12 cellular contexts compared by ENCODE assay signal in the genomic region with DNA sequence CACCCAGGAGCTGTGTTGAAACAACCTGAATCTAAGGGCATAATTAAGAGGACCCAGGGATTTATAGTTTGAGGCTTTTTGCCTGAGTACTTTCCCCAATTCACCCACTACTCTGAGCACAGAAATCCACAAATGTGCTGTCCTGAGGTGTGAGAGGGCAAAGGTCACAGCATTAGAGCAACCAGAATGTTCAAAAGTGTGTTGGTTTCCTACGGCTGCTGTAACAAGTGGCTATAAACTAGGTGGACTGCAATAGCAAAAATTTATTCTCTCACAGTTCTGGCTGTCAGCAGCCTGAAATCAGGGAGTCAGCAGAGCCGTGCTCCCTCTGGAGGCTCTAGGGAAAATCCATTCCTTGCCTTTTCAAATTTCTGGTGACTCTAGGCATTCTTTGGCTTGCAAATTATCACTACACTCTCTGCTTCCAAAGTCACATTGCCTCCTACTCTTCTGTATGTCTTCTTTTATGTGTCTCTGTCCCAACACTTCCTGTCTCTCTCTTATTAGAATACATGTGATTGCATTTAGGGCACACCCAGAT.
DNase-seq lines count a peak whose midpoint lies in the region; ATAC-seq and TF ChIP-seq lines count a peak whose summit lies in the region.
"Had no signal": no experiment of that assay in that cellular context is flagged by ENCODE, and none has a peak within 500 bp of the region (broad histone marks: within the 10 kb centered on the region; RNA-seq: fewer than 3 reads in every experiment).

No MANE protein-coding gene starts in this region.

- DNase-seq in BJ (ENCODE audit: low read depth) (no peak), NCI-H2227 treated with DMSO at 0.1 percent for 48 hours (lab: John Stamatoyannopoulos, UW) (peak; percentile 17), chondrocyte (ENCODE audit: low spot score) (no peak), hypothalamus (lab: John Stamatoyannopoulos, UW) (no peak)
- no peak for DNase-seq in activated CD4-positive, CD25-positive, alpha-beta regulatory T cell (lab: John Stamatoyannopoulos, UW)
- DNase-seq in NK-92 treated with Interleukin-12 subunit alpha and Interleukin-12 subunit beta, amount 100 ng/mL, for 24 hours (lab: John Stamatoyannopoulos, UW) = no peak
- DNase-seq in CD8-positive, alpha-beta T cell = no peak
- DNase-seq: activated CD4-positive, alpha-beta T cell treated with anti-CD3 and anti-CD28 coated beads, Interleukin-2, amount 50 U/mL, for 1 hour; activated naive CD4-positive, alpha-beta T cell treated with Interleukin-2 at 50 U/mL for 16 hours; stimulated activated CD8-positive, alpha-beta memory T cell treated with anti-CD3 and anti-CD28 coated beads, Interleukin-4, amount 100 ng/mL, for 48 hours had no signal

- H3K9me3 Mint-ChIP-seq in chondrocyte (ENCODE audit: low read depth) (no peaks in the 10 kb centered on the region), nephron (no peaks in the 10 kb centered on the region)
- H3K9me3 Mint-ChIP-seq in CD8-positive, alpha-beta T cell = peaks cover 4% of the 10 kb centered on the region

- H3K4me1 ChIP-seq in CD8-positive, alpha-beta T cell (ENCODE audit: insufficient read depth, low read length) = no peaks in the 10 kb centered on the region

- H3K27ac Mint-ChIP-seq in chondrocyte (ENCODE audit: unreplicated experiment) (no peak overlapping the region), nephron (no peak overlapping the region)
- H3K27ac Mint-ChIP-seq in CD8-positive, alpha-beta T cell = no peak overlapping the region

- TF ChIP-seq CTCF in BJ (IDR thresholded peaks at IDR 0.05; ENCODE audit: insufficient read depth, low read depth, low read length) = peak; percentile 63
- TF ChIP-seq CTCF in chondrocyte (IDR thresholded peaks at IDR 0.05) = peak; percentile 69
- peak; percentile 27 to 29 (median 28) for TF ChIP-seq CTCF in nephron (IDR thresholded peaks at IDR 0.05; ENCODE audit: unreplicated experiment in 3 of 3)
- no peak for TF ChIP-seq CTCF in CD8-positive, alpha-beta T cell (IDR thresholded peaks at IDR 0.05)

- H3K4me3 ChIP-seq in BJ (ENCODE audit: low read depth, low read length) = no peak overlapping the region
- no peak overlapping the region for H3K4me3 ChIP-seq in CD8-positive, alpha-beta T cell (ENCODE audit: low read depth, low read length)

- H3K4me1 Mint-ChIP-seq in chondrocyte (ENCODE audit: low read depth) (no peaks in the 10 kb centered on the region), nephron (no peaks in the 10 kb centered on the region)
- peaks cover 2% of the 10 kb centered on the region for H3K4me1 Mint-ChIP-seq in CD8-positive, alpha-beta T cell (ENCODE audit: low read depth)

- no peak overlapping the region for H3K27ac ChIP-seq in CD8-positive, alpha-beta T cell (ENCODE audit: low read depth, low read length)
- H3K27ac ChIP-seq: HL-60 had no signal

- H3K36me3 Mint-ChIP-seq in chondrocyte (ENCODE audit: low read depth) (no peaks in the 10 kb centered on the region), nephron (ENCODE audit: low read depth) (no peaks in the 10 kb centered on the region)
- H3K36me3 Mint-ChIP-seq in CD8-positive, alpha-beta T cell = peaks cover 39% of the 10 kb centered on the region

- no peaks in the 10 kb centered on the region for H3K27me3 Mint-ChIP-seq in chondrocyte (ENCODE audit: low read depth)
- no peaks in the 10 kb centered on the region for H3K27me3 Mint-ChIP-seq in nephron (ENCODE audit: low read depth)
- H3K27me3 Mint-ChIP-seq in CD8-positive, alpha-beta T cell (ENCODE audit: low read depth) = no peaks in the 10 kb centered on the region

- intact Hi-C loops in CD8-positive, alpha-beta T cell (cut with DNase I, micrococcal nuclease) = no loop called here

- CTCF ChIA-PET in BJ (lab: Yijun Ruan, JAX) = interaction anchor here (1.1 to 3.3 kb wide), 3 partner anchors 8 to 91 kb away, joined by 3 to 16 read pairs (median 4); partner anchors contain the start of gene TACR1
- CTCF ChIA-PET in CD8-positive, alpha-beta T cell (lab: Charles Lee) = no interaction called here

- no peaks in the 10 kb centered on the region for H3K27me3 ChIP-seq in BJ (ENCODE audit: control insufficient read depth, insufficient read depth, low read length)
- no peaks in the 10 kb centered on the region for H3K27me3 ChIP-seq in CD8-positive, alpha-beta T cell (ENCODE audit: insufficient read depth, low read length)

- POLR2A ChIA-PET in BJ (lab: Charles Lee) = no interaction called here
- POLR2A ChIA-PET in CD8-positive, alpha-beta T cell (lab: Charles Lee) = no interaction called here

- ATAC-seq in CD8-positive, alpha-beta T cell = no peak

- H3K4me3 Mint-ChIP-seq in chondrocyte (ENCODE audit: unreplicated experiment) = no peak overlapping the region
- H3K4me3 Mint-ChIP-seq in nephron = no peak overlapping the region
- H3K4me3 Mint-ChIP-seq in CD8-positive, alpha-beta T cell = no peak overlapping the region

- no peaks in the 10 kb centered on the region for H3K9me3 ChIP-seq in CD8-positive, alpha-beta T cell (ENCODE audit: low read length)

- no peaks in the 10 kb centered on the region for H3K36me3 ChIP-seq in BJ (ENCODE audit: control insufficient read depth, insufficient read depth, low read length)
- H3K36me3 ChIP-seq in CD8-positive, alpha-beta T cell (ENCODE audit: insufficient read depth, low read length) = no peaks in the 10 kb centered on the region
